Comparison of ENCODE assay signal across 1 cellular context in genomic region chr11:18748766-18749375, GRCh38.
TF ChIP-seq lines count a peak whose summit lies in the region.

No MANE protein-coding gene starts in this region.

TF ChIP-seq in K562, 482 proteins besides CTCF, POLR2A, EP300 and RAD21:
- TF ChIP-seq, protein P1, sequence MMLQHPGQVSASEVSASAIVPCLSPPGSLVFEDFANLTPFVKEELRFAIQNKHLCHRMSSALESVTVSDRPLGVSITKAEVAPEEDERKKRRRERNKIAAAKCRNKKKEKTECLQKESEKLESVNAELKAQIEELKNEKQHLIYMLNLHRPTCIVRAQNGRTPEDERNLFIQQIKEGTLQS (IDR thresholded peaks at IDR 0.05), result peak; percentile 53
- TF ChIP-seq, protein P1 (CRISPR knock-in tag; conservative IDR thresholded peaks at IDR 0.05), result no peak
- TF ChIP-seq SRSF7 (optimal IDR thresholded peaks at IDR 0.05; ENCODE audit: low read depth, low read length) (no peak), ZNF124 (CRISPR knock-in tag; IDR thresholded peaks at IDR 0.05) (no peak), ATF7 (IDR thresholded peaks at IDR 0.05) (peak; percentile 72), ATF1 (CRISPR knock-in tag; IDR thresholded peaks at IDR 0.05) (no peak), ATF1 (tag; IDR thresholded peaks at IDR 0.05) (peak; percentile 33; the same call in 1 of the 2 replicates)
